In genomic region chr7:105270117-105270516, GRCh38 we compare ENCODE assay signal across 11 cellular contexts.
DNase-seq lines count a peak whose midpoint lies in the region; ATAC-seq and TF ChIP-seq lines count a peak whose summit lies in the region.
"Had no signal": no experiment of that assay in that cellular context is flagged by ENCODE, and none has a peak within 500 bp of the region (broad histone marks: within the 10 kb centered on the region; RNA-seq: fewer than 3 reads in every experiment).

No MANE protein-coding gene starts in this region.

- H3K23ac ChIP-seq in trophoblast cell (ENCODE audit: low read length), result no peak overlapping the region

- no peaks in the 10 kb centered on the region for H4K20me1 ChIP-seq in MM.1S (ENCODE audit: insufficient read depth, low read length)

- peaks cover 12% of the 10 kb centered on the region for H3K4me1 ChIP-seq in MM.1S (ENCODE audit: low read length)
- H3K4me1 ChIP-seq in trophoblast cell (ENCODE audit: control insufficient read depth in 1 of 2, insufficient read depth in 2 of 2, low read length in 2 of 2), result no peaks in the 10 kb centered on the region
- H3K4me1 ChIP-seq: parathyroid adenoma had no signal

- H2AK5ac ChIP-seq in trophoblast cell (ENCODE audit: low read length), result no peak overlapping the region

- H3K9me2 ChIP-seq in MM.1S (replicated peaks; ENCODE audit: insufficient read depth, low read length), result no peaks in the 10 kb centered on the region

- H3K27ac ChIP-seq in MM.1S (ENCODE audit: low read length) (no peak overlapping the region), trophoblast cell (ENCODE audit: low read depth, low read length) (no peak overlapping the region)

- no peak overlapping the region for H4K8ac ChIP-seq in trophoblast cell (ENCODE audit: low read depth, low read length)

- H3K79me1 ChIP-seq in trophoblast cell (ENCODE audit: low read length), result no peaks in the 10 kb centered on the region

- H3K27me3 ChIP-seq in MM.1S (replicated peaks; ENCODE audit: insufficient read depth, low read length) (no peaks in the 10 kb centered on the region), trophoblast cell (ENCODE audit: insufficient read depth, low read length) (no peaks in the 10 kb centered on the region)

- H3K9me3 Mint-ChIP-seq in dendritic cell treated with granulocyte-macrophage colony-stimulating factor and Interleukin-4, amounts not matched to agents 40 ng/mL and 50 ng/mL, for 4 days, result no peaks in the 10 kb centered on the region

- H3K36me3 ChIP-seq in MM.1S (replicated peaks; ENCODE audit: insufficient read depth, low read length), result no peaks in the 10 kb centered on the region
- no peaks in the 10 kb centered on the region for H3K36me3 ChIP-seq in trophoblast cell (ENCODE audit: control insufficient read depth in 1 of 2, insufficient read depth in 2 of 2, low read length in 2 of 2)

- no peak overlapping the region for H2AFZ ChIP-seq in MM.1S (ENCODE audit: low read length)
- no peak overlapping the region for H2AFZ ChIP-seq in trophoblast cell (ENCODE audit: insufficient read depth, low read length, poor library complexity)

- H3K79me2 ChIP-seq in MM.1S (ENCODE audit: low read length), result peaks cover 96% of the 10 kb centered on the region
- H3K79me2 ChIP-seq in trophoblast cell (ENCODE audit: control insufficient read depth, insufficient read depth, low read length, poor library complexity), result no peaks in the 10 kb centered on the region

- no peak overlapping the region for H2BK5ac ChIP-seq in trophoblast cell (ENCODE audit: low read depth, low read length, poor library complexity)

- H3K27me3 Mint-ChIP-seq in dendritic cell treated with granulocyte-macrophage colony-stimulating factor and Interleukin-4, amounts not matched to agents 40 ng/mL and 50 ng/mL, for 4 days, result no peaks in the 10 kb centered on the region

- no peak for TF ChIP-seq CTCF in MM.1S (IDR thresholded peaks at IDR 0.05; ENCODE audit: low read length)

- H3K4me2 ChIP-seq in MM.1S (ENCODE audit: low read depth, low read length), result peak overlapping the region; percentile 84; the same call in 1 of the 2 replicates
- H3K4me2 ChIP-seq in trophoblast cell (ENCODE audit: low read length), result no peak overlapping the region

- H4K12ac ChIP-seq in trophoblast cell (ENCODE audit: low read depth, low read length), result no peak overlapping the region

- H3K4me3 ChIP-seq in MM.1S (ENCODE audit: low read length) (no peak overlapping the region), trophoblast cell (ENCODE audit: low read depth, low read length) (no peak overlapping the region)

- no peaks in the 10 kb centered on the region for H3K9me3 ChIP-seq in MM.1S (replicated peaks; ENCODE audit: insufficient read depth, low read length)
- no peaks in the 10 kb centered on the region for H3K9me3 ChIP-seq in trophoblast cell (ENCODE audit: insufficient read depth, low read depth, low read length)

- no peak overlapping the region for H3K18ac ChIP-seq in trophoblast cell (ENCODE audit: low read length)

- no peak overlapping the region for H2BK120ac ChIP-seq in trophoblast cell (ENCODE audit: insufficient read depth, low read length, poor library complexity)

- no peak overlapping the region for H3K14ac ChIP-seq in trophoblast cell (ENCODE audit: low read length)

- peak overlapping the region; percentile 79 for H3K27ac Mint-ChIP-seq in dendritic cell treated with granulocyte-macrophage colony-stimulating factor and Interleukin-4, amounts not matched to agents 40 ng/mL and 50 ng/mL, for 4 days

- peaks cover 23% of the 10 kb centered on the region for H3K4me1 Mint-ChIP-seq in dendritic cell treated with granulocyte-macrophage colony-stimulating factor and Interleukin-4, amounts not matched to agents 40 ng/mL and 50 ng/mL, for 4 days (ENCODE audit: low read depth)

- H3K4ac ChIP-seq in trophoblast cell (ENCODE audit: low read depth, low read length), result peak overlapping the region; percentile 62

- intact Hi-C loops in dendritic cell treated with granulocyte-macrophage colony-stimulating factor and Interleukin-4, amounts not matched to agents 40 ng/mL and 50 ng/mL, for 4 days (cut with micrococcal nuclease), result no loop called here

- DNase-seq in activated CD4-positive, alpha-beta T cell treated with anti-CD3 and anti-CD28 coated beads for 48 hours, result peak; percentile 17
- no peak for DNase-seq in activated CD4-positive, alpha-beta T cell treated with anti-CD3 and anti-CD28 coated beads for 4 hours
- DNase-seq in MM.1S (no peak), trophoblast cell (no peak), DMS53 treated with DMSO at 0.1 percent for 48 hours (lab: John Stamatoyannopoulos, UW; ENCODE audit: unreplicated experiment) (no peak)
- DNase-seq: GF-D8, left cardiac atrium had no signal

- H3K9ac ChIP-seq in MM.1S (ENCODE audit: low read length) (peak overlapping the region; percentile 40; the same call in 1 of the 2 replicates), trophoblast cell (ENCODE audit: low read length) (no peak overlapping the region)
- H3K9ac ChIP-seq: parathyroid adenoma had no signal

- no peak overlapping the region for H4K91ac ChIP-seq in trophoblast cell (ENCODE audit: low read depth, low read length)

- ATAC-seq in HG03571 (IDR thresholded peaks at IDR 0.05; ENCODE audit: unreplicated experiment) (no peak), HG03520 (IDR thresholded peaks at IDR 0.05; ENCODE audit: unreplicated experiment) (no peak)

- H2BK12ac ChIP-seq in trophoblast cell (ENCODE audit: low read length), result no peak overlapping the region

- peaks cover 7% of the 10 kb centered on the region for H3K36me3 Mint-ChIP-seq in dendritic cell treated with granulocyte-macrophage colony-stimulating factor and Interleukin-4, amounts not matched to agents 40 ng/mL and 50 ng/mL, for 4 days (ENCODE audit: low read depth)

- peaks cover 18% of the 10 kb centered on the region for H3F3A ChIP-seq in MM.1S (ENCODE audit: insufficient read depth, low read length)

- no peak overlapping the region for H3K4me3 Mint-ChIP-seq in dendritic cell treated with granulocyte-macrophage colony-stimulating factor and Interleukin-4, amounts not matched to agents 40 ng/mL and 50 ng/mL, for 4 days

- WGBS in trophoblast cell (ENCODE audit: extremely low coverage, insufficient coverage, insufficient read length), result no CpG with 5 or more reads among the region's 9 CpGs
